ENCODE assay signal across 1 cellular context in the genomic region with DNA sequence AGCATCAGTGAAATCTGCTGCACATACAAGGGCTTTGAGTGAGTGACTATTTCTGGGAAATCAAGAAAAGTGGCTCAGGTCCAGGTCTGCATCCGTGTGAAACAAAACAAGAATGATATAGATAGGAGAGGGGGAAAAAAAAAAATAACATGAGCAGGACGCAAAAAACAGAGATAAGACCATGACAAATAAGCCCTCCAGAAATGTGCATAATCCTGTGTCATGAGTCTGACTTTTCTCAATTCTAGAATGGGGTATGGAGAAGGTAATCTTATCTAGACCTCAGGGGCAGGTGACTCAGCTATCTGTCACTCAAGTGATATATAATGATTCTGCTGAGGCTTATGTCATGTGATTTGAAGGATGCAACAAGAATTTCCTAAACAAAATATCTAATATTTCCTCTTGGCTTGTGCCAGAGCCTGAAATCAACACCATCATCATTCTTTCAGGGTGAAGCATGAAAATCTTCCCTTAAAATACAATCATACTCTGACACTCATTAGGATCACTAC.
A peak's percentile ranks its signal among the peaks of the same experiment; 100 is the strongest.
TF ChIP-seq lines count a peak whose summit lies in the region.

No MANE protein-coding gene starts in this region.

TF ChIP-seq in K562, 482 proteins besides CTCF, POLR2A, EP300 and RAD21 (continued from another document and continues in another):
- TF ChIP-seq, protein P1, sequence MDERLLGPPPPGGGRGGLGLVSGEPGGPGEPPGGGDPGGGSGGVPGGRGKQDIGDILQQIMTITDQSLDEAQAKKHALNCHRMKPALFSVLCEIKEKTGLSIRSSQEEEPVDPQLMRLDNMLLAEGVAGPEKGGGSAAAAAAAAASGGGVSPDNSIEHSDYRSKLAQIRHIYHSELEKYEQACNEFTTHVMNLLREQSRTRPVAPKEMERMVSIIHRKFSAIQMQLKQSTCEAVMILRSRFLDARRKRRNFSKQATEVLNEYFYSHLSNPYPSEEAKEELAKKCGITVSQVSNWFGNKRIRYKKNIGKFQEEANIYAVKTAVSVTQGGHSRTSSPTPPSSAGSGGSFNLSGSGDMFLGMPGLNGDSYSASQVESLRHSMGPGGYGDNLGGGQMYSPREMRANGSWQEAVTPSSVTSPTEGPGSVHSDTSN (CRISPR knock-in tag; IDR thresholded peaks at IDR 0.05; ENCODE audit: low read depth): peak; percentile 60
- TF ChIP-seq, protein P1 (tag; conservative IDR thresholded peaks at IDR 0.05; ENCODE audit: low read depth): peak; percentile 95
- TF ChIP-seq FOXK2 (conservative IDR thresholded peaks at IDR 0.05 in 1 of 2, IDR thresholded peaks at IDR 0.05 in 1 of 2; ENCODE audit: low read depth in 2 of 2) (peak; percentile 82 to 83), ZZZ3 (IDR thresholded peaks at IDR 0.05) (no peak), ZBTB17 (CRISPR knock-in tag; IDR thresholded peaks at IDR 0.05) (no peak), ADNP (tag; IDR thresholded peaks at IDR 0.05) (peak; percentile 45; the same call in 1 of the 2 replicates), GTF2F1 (IDR thresholded peaks at IDR 0.05; ENCODE audit: low read depth, low read length) (no peak), RBM25 (IDR thresholded peaks at IDR 0.05; ENCODE audit: low read depth, low read length, severe bottlenecking) (no peak), SOX6 (IDR thresholded peaks at IDR 0.05) (peak; percentile 94), ZNF79 (CRISPR knock-in tag; IDR thresholded peaks at IDR 0.05; ENCODE audit: low read depth) (no peak), ZNF232 (CRISPR knock-in tag; IDR thresholded peaks at IDR 0.05) (no peak), POLR2AphosphoS2 (IDR thresholded peaks at IDR 0.05; ENCODE audit: low read length) (no peak), SETDB1 (IDR thresholded peaks at IDR 0.05; ENCODE audit: low read length) (no peak), CHD1 (IDR thresholded peaks at IDR 0.05; ENCODE audit: low read length) (no peak), GATA2 (CRISPR knock-in tag; IDR thresholded peaks at IDR 0.05) (peak; percentile 24; the same call in 1 of the 2 replicates), RCOR1 (IDR thresholded peaks at IDR 0.05; ENCODE audit: borderline replicate concordance in 1 of 2, low read depth in 2 of 2, low read length in 2 of 2) (peak; percentile 20 to 81; a peak in 3 of 4 replicates), ZNF551 (CRISPR knock-in tag; IDR thresholded peaks at IDR 0.05) (no peak)
- TF ChIP-seq, protein P2, sequence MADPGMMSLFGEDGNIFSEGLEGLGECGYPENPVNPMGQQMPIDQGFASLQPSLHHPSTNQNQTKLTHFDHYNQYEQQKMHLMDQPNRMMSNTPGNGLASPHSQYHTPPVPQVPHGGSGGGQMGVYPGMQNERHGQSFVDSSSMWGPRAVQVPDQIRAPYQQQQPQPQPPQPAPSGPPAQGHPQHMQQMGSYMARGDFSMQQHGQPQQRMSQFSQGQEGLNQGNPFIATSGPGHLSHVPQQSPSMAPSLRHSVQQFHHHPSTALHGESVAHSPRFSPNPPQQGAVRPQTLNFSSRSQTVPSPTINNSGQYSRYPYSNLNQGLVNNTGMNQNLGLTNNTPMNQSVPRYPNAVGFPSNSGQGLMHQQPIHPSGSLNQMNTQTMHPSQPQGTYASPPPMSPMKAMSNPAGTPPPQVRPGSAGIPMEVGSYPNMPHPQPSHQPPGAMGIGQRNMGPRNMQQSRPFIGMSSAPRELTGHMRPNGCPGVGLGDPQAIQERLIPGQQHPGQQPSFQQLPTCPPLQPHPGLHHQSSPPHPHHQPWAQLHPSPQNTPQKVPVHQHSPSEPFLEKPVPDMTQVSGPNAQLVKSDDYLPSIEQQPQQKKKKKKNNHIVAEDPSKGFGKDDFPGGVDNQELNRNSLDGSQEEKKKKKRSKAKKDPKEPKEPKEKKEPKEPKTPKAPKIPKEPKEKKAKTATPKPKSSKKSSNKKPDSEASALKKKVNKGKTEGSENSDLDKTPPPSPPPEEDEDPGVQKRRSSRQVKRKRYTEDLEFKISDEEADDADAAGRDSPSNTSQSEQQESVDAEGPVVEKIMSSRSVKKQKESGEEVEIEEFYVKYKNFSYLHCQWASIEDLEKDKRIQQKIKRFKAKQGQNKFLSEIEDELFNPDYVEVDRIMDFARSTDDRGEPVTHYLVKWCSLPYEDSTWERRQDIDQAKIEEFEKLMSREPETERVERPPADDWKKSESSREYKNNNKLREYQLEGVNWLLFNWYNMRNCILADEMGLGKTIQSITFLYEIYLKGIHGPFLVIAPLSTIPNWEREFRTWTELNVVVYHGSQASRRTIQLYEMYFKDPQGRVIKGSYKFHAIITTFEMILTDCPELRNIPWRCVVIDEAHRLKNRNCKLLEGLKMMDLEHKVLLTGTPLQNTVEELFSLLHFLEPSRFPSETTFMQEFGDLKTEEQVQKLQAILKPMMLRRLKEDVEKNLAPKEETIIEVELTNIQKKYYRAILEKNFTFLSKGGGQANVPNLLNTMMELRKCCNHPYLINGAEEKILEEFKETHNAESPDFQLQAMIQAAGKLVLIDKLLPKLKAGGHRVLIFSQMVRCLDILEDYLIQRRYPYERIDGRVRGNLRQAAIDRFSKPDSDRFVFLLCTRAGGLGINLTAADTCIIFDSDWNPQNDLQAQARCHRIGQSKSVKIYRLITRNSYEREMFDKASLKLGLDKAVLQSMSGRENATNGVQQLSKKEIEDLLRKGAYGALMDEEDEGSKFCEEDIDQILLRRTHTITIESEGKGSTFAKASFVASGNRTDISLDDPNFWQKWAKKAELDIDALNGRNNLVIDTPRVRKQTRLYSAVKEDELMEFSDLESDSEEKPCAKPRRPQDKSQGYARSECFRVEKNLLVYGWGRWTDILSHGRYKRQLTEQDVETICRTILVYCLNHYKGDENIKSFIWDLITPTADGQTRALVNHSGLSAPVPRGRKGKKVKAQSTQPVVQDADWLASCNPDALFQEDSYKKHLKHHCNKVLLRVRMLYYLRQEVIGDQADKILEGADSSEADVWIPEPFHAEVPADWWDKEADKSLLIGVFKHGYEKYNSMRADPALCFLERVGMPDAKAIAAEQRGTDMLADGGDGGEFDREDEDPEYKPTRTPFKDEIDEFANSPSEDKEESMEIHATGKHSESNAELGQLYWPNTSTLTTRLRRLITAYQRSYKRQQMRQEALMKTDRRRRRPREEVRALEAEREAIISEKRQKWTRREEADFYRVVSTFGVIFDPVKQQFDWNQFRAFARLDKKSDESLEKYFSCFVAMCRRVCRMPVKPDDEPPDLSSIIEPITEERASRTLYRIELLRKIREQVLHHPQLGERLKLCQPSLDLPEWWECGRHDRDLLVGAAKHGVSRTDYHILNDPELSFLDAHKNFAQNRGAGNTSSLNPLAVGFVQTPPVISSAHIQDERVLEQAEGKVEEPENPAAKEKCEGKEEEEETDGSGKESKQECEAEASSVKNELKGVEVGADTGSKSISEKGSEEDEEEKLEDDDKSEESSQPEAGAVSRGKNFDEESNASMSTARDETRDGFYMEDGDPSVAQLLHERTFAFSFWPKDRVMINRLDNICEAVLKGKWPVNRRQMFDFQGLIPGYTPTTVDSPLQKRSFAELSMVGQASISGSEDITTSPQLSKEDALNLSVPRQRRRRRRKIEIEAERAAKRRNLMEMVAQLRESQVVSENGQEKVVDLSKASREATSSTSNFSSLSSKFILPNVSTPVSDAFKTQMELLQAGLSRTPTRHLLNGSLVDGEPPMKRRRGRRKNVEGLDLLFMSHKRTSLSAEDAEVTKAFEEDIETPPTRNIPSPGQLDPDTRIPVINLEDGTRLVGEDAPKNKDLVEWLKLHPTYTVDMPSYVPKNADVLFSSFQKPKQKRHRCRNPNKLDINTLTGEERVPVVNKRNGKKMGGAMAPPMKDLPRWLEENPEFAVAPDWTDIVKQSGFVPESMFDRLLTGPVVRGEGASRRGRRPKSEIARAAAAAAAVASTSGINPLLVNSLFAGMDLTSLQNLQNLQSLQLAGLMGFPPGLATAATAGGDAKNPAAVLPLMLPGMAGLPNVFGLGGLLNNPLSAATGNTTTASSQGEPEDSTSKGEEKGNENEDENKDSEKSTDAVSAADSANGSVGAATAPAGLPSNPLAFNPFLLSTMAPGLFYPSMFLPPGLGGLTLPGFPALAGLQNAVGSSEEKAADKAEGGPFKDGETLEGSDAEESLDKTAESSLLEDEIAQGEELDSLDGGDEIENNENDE (IDR thresholded peaks at IDR 0.05; ENCODE audit: low read depth, low read length): no peak
- TF ChIP-seq, protein P3, sequence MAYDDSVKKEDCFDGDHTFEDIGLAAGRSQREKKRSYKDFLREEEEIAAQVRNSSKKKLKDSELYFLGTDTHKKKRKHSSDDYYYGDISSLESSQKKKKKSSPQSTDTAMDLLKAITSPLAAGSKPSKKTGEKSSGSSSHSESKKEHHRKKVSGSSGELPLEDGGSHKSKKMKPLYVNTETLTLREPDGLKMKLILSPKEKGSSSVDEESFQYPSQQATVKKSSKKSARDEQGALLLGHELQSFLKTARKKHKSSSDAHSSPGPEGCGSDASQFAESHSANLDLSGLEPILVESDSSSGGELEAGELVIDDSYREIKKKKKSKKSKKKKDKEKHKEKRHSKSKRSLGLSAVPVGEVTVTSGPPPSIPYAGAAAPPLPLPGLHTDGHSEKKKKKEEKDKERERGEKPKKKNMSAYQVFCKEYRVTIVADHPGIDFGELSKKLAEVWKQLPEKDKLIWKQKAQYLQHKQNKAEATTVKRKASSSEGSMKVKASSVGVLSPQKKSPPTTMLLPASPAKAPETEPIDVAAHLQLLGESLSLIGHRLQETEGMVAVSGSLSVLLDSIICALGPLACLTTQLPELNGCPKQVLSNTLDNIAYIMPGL (CRISPR knock-in tag; IDR thresholded peaks at IDR 0.05): no peak
- TF ChIP-seq, protein P4, sequence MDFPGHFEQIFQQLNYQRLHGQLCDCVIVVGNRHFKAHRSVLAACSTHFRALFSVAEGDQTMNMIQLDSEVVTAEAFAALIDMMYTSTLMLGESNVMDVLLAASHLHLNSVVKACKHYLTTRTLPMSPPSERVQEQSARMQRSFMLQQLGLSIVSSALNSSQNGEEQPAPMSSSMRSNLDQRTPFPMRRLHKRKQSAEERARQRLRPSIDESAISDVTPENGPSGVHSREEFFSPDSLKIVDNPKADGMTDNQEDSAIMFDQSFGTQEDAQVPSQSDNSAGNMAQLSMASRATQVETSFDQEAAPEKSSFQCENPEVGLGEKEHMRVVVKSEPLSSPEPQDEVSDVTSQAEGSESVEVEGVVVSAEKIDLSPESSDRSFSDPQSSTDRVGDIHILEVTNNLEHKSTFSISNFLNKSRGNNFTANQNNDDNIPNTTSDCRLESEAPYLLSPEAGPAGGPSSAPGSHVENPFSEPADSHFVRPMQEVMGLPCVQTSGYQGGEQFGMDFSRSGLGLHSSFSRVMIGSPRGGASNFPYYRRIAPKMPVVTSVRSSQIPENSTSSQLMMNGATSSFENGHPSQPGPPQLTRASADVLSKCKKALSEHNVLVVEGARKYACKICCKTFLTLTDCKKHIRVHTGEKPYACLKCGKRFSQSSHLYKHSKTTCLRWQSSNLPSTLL (IDR thresholded peaks at IDR 0.05): no peak
- TF ChIP-seq, protein P5, sequence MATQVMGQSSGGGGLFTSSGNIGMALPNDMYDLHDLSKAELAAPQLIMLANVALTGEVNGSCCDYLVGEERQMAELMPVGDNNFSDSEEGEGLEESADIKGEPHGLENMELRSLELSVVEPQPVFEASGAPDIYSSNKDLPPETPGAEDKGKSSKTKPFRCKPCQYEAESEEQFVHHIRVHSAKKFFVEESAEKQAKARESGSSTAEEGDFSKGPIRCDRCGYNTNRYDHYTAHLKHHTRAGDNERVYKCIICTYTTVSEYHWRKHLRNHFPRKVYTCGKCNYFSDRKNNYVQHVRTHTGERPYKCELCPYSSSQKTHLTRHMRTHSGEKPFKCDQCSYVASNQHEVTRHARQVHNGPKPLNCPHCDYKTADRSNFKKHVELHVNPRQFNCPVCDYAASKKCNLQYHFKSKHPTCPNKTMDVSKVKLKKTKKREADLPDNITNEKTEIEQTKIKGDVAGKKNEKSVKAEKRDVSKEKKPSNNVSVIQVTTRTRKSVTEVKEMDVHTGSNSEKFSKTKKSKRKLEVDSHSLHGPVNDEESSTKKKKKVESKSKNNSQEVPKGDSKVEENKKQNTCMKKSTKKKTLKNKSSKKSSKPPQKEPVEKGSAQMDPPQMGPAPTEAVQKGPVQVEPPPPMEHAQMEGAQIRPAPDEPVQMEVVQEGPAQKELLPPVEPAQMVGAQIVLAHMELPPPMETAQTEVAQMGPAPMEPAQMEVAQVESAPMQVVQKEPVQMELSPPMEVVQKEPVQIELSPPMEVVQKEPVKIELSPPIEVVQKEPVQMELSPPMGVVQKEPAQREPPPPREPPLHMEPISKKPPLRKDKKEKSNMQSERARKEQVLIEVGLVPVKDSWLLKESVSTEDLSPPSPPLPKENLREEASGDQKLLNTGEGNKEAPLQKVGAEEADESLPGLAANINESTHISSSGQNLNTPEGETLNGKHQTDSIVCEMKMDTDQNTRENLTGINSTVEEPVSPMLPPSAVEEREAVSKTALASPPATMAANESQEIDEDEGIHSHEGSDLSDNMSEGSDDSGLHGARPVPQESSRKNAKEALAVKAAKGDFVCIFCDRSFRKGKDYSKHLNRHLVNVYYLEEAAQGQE (CRISPR knock-in tag; IDR thresholded peaks at IDR 0.05; ENCODE audit: low read depth): no peak
- TF ChIP-seq, protein P6, sequence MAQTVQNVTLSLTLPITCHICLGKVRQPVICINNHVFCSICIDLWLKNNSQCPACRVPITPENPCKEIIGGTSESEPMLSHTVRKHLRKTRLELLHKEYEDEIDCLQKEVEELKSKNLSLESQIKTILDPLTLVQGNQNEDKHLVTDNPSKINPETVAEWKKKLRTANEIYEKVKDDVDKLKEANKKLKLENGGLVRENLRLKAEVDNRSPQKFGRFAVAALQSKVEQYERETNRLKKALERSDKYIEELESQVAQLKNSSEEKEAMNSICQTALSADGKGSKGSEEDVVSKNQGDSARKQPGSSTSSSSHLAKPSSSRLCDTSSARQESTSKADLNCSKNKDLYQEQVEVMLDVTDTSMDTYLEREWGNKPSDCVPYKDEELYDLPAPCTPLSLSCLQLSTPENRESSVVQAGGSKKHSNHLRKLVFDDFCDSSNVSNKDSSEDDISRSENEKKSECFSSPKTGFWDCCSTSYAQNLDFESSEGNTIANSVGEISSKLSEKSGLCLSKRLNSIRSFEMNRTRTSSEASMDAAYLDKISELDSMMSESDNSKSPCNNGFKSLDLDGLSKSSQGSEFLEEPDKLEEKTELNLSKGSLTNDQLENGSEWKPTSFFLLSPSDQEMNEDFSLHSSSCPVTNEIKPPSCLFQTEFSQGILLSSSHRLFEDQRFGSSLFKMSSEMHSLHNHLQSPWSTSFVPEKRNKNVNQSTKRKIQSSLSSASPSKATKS (CRISPR knock-in tag; IDR thresholded peaks at IDR 0.05): no peak
